Comparison of ENCODE assay signal across 9 cellular contexts in the genomic region with DNA sequence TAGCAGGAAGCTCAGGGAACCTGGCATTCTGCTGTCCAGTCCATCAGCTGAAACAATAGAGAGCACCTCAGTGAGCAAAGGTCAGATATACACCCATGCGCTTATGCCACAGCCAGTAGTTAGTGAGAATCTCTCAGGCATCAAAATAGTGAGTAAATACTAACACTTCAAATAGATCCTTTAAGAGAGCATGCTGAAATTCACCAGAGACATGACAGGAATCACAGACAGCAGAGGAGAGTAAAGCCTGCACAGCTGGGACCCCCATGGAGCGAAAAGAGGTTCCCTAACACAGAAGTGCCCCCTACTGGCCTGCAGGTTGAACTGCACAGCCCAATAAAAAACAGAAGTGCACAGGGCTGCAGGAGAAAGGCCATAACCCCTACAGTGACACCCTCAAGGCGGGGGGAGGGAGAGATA. TPM values are rescaled to one million over a fixed set of nuclear protein-coding genes. Genes with fewer than 3 reads are reported as not detected.
A peak's percentile ranks its signal among the peaks of the same experiment; 100 is the strongest.
DNase-seq lines count a peak whose midpoint lies in the region; ATAC-seq and TF ChIP-seq lines count a peak whose summit lies in the region.
"Had no signal": no experiment of that assay in that cellular context is flagged by ENCODE, and none has a peak within 500 bp of the region (broad histone marks: within the 10 kb centered on the region; RNA-seq: fewer than 3 reads in every experiment).

No MANE protein-coding gene starts in this region.

- H3K36me3 Mint-ChIP-seq in endothelial cell (ENCODE audit: low read depth, unreplicated experiment): no peaks in the 10 kb centered on the region

- POLR2A ChIA-PET in Panc1 (lab: Charles Lee): no interaction called here

- no peak overlapping the region for H3K27ac Mint-ChIP-seq in endothelial cell (ENCODE audit: unreplicated experiment)
- H3K27ac Mint-ChIP-seq: dendritic cell treated with granulocyte-macrophage colony-stimulating factor and Interleukin-4, amounts not matched to agents 40 ng/mL and 50 ng/mL, for 4 days had no signal

- peaks cover 3% of the 10 kb centered on the region for H3K27me3 Mint-ChIP-seq in endothelial cell (ENCODE audit: unreplicated experiment)

- no peak overlapping the region for H3K4me3 ChIP-seq in Panc1 (ENCODE audit: low read depth in 2 of 2, low read length in 2 of 2)

- in situ Hi-C loops in Panc1 (cut with HindIII; ENCODE audit: low pct_unique_long_range_greater_than_20kb, low sequenced_read_pairs): no loop called here

- no peaks in the 10 kb centered on the region for H3K27me3 ChIP-seq in Panc1 (ENCODE audit: control insufficient read depth, insufficient read depth, low read length)

- no TSS peak for BruUV-seq in Panc1 (replicated peaks; lab: Mats Ljungman, UMichigan)

- CTCF ChIA-PET in Panc1 (lab: Charles Lee): interaction anchor here (0.7 kb wide), 1 partner anchor 11 kb away, joined by 3 read pairs; no protein-coding TSS in a partner anchor

- peak; percentile 46 for DNase-seq in 8988T
- DNase-seq in GM10266 (ENCODE audit: extremely low spot score): no peak
- peak; percentile 7 for DNase-seq in Panc1 (ENCODE audit: low read depth, low spot score)
- DNase-seq in endothelial cell (ENCODE audit: low spot score): peak; percentile 53
- DNase-seq in pons (ENCODE audit: low spot score): peak; percentile 2
- no peak for DNase-seq in HCEC 1CT
- no peak for DNase-seq in NCI-H526 (lab: John Stamatoyannopoulos, UW)

- H3K4me1 Mint-ChIP-seq in endothelial cell (ENCODE audit: unreplicated experiment): peaks cover 7% of the 10 kb centered on the region

- no peaks in the 10 kb centered on the region for H3K9me3 ChIP-seq in Panc1 (ENCODE audit: control insufficient read depth, insufficient read depth, low read depth, low read length)

- H3K27ac ChIP-seq in Panc1 (ENCODE audit: low read length): no peak overlapping the region

- H3K36me3 ChIP-seq in Panc1 (ENCODE audit: control insufficient read depth, insufficient read depth, low read length): no peaks in the 10 kb centered on the region

- H3K4me3 Mint-ChIP-seq in endothelial cell (ENCODE audit: unreplicated experiment): no peak overlapping the region
- H3K4me3 Mint-ChIP-seq: dendritic cell treated with granulocyte-macrophage colony-stimulating factor and Interleukin-4, amounts not matched to agents 40 ng/mL and 50 ng/mL, for 4 days had no signal

- H3K9me3 Mint-ChIP-seq in endothelial cell (ENCODE audit: unreplicated experiment): no peaks in the 10 kb centered on the region
- H3K9me3 Mint-ChIP-seq: dendritic cell treated with granulocyte-macrophage colony-stimulating factor and Interleukin-4, amounts not matched to agents 40 ng/mL and 50 ng/mL, for 4 days had no signal

- TF ChIP-seq CTCF in GM10266 (IDR thresholded peaks at IDR 0.05; ENCODE audit: control insufficient read depth, insufficient read depth, low read depth, missing control alignments) (peak; percentile 38), Panc1 (IDR thresholded peaks at IDR 0.05) (peak; percentile 70), endothelial cell (IDR thresholded peaks at IDR 0.05; ENCODE audit: unreplicated experiment) (peak; percentile 91)

- H3K4me1 ChIP-seq in Panc1 (ENCODE audit: control insufficient read depth, insufficient read depth, low read length): peaks cover 7% of the 10 kb centered on the region; the same call in 1 of the 2 replicates

- ATAC-seq in Panc1 (peak; percentile 52), HG03139 (IDR thresholded peaks at IDR 0.05; ENCODE audit: unreplicated experiment) (no peak)

- intact Hi-C loops in Panc1 (cut with micrococcal nuclease; ENCODE audit: unreplicated experiment): no loop called here

RNA-seq across cellular contexts. Expression of gene ANTXRL, which starts 57.6 kb away (rescaled TPM):
- total RNA-seq in Panc1 (2021; ENCODE audit: unreplicated experiment) (not detected), endothelial cell (ENCODE audit: unreplicated experiment) (not detected)
- polyA plus RNA-seq in Panc1 (2012; ENCODE audit: insufficient read length): not detected

Comparison
In these comparisons a context has a peak if more than half of its experiments do, and no peak if none do; other contexts are left out.
1. DNase-seq: peak in 8988T (single experiment), Panc1 (single experiment), endothelial cell (single experiment) and pons (single experiment); none in GM10266 (single experiment), HCEC 1CT (single experiment) and NCI-H526 (0 of 2).
2. CTCF ChIP-seq: peak in every context shown above with its lines; median percentile 91 in endothelial cell; 70 in Panc1; 38 in GM10266.